1 cellular context compared by ENCODE assay signal in the genomic region with DNA sequence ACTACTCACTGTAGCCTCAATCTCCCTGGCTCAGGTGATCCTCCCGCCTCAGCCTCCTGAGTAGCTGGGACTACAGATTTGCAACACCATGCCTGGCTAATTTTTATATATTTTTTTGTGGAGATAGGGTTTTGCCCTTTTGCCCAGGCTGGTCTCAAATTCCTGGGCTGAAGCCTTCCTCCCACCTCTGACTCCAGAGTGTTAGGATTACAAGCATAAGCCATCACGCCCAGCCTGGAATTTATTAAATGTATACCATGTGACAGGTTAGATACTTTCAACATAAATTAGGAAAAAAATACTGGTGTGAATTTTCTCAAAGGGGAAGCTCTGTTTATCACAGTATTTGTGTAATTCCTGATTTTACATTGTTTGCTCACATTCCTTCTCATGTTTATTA.
TF ChIP-seq lines count a peak whose summit lies in the region.

No MANE protein-coding gene starts in this region.

TF ChIP-seq in A549, 52 proteins besides CTCF, POLR2A, EP300 and RAD21 (continued from another document):
- no peak for TF ChIP-seq PBX3 (IDR thresholded peaks at IDR 0.05)
- TF ChIP-seq ZSCAN20 (CRISPR knock-in tag; IDR thresholded peaks at IDR 0.05) = no peak
- no peak for TF ChIP-seq FOXS1 (CRISPR knock-in tag; IDR thresholded peaks at IDR 0.05)
- no peak for TF ChIP-seq HOXA7 (CRISPR knock-in tag; IDR thresholded peaks at IDR 0.05)
- TF ChIP-seq JUN (IDR thresholded peaks at IDR 0.05) = no peak
- no peak for TF ChIP-seq ZC3H11A (IDR thresholded peaks at IDR 0.05)
- no peak for TF ChIP-seq HOXB13 (CRISPR knock-in tag; IDR thresholded peaks at IDR 0.05; ENCODE audit: low read depth)
- no peak for TF ChIP-seq ESRRA (IDR thresholded peaks at IDR 0.05; ENCODE audit: borderline replicate concordance, low read length)
- no peak for TF ChIP-seq ZNF302 (CRISPR knock-in tag; IDR thresholded peaks at IDR 0.05)
